8 cellular contexts compared by ENCODE assay signal in genomic region chr21:32770514-32771133, GRCh38. TPM values are rescaled to one million over a fixed set of nuclear protein-coding genes. Genes with fewer than 3 reads are reported as not detected.
A peak's percentile ranks its signal among the peaks of the same experiment; 100 is the strongest.
DNase-seq lines count a peak whose midpoint lies in the region; ATAC-seq, FAIRE-seq and TF ChIP-seq lines count a peak whose summit lies in the region.

No MANE protein-coding gene starts in this region.

- peak overlapping the region; percentile 82 for H3K4me3 ChIP-seq in CD8-positive, alpha-beta T cell (ENCODE audit: low read depth, low read length)
- H3K4me3 ChIP-seq in Peyer's patch (peak overlapping the region; percentile 72 to 92 (median 86)), duodenal mucosa (ENCODE audit: low read depth in 1 of 2, low read length in 2 of 2) (peak overlapping the region; percentile 90 to 95), mucosa of rectum (ENCODE audit: low read length in 2 of 2) (peak overlapping the region; percentile 76 to 93)

- FAIRE-seq in H54 (lab: Jason Lieb, UNC) = no peak

- no peak for TF ChIP-seq CTCF in CD8-positive, alpha-beta T cell (IDR thresholded peaks at IDR 0.05)
- no peak for TF ChIP-seq CTCF in Peyer's patch (IDR thresholded peaks at IDR 0.05)
- no peak for TF ChIP-seq CTCF in GM13977 (IDR thresholded peaks at IDR 0.05; ENCODE audit: extremely low read depth, insufficient read depth, missing control alignments)

- peaks cover 69% of the 10 kb centered on the region for H3K4me1 Mint-ChIP-seq in CD8-positive, alpha-beta T cell (ENCODE audit: low read depth)

- H3K4me3 Mint-ChIP-seq in CD8-positive, alpha-beta T cell = peak overlapping the region; percentile 94

- peaks cover 45% of the 10 kb centered on the region for H3K4me1 ChIP-seq in CD8-positive, alpha-beta T cell (ENCODE audit: insufficient read depth, low read length)
- peaks cover 0 to 28% (median 4%) of the 10 kb centered on the region in 4 donors for H3K4me1 ChIP-seq in Peyer's patch
- peaks cover 29 to 38% of the 10 kb centered on the region in 2 donors for H3K4me1 ChIP-seq in duodenal mucosa (ENCODE audit: control insufficient read depth in 1 of 2, insufficient read depth in 2 of 2, low read length in 2 of 2)
- peaks cover 3 to 14% of the 10 kb centered on the region in 2 donors for H3K4me1 ChIP-seq in mucosa of rectum (ENCODE audit: control insufficient read depth in 2 of 2, insufficient read depth in 2 of 2, low read length in 2 of 2)

- H3K27me3 Mint-ChIP-seq in CD8-positive, alpha-beta T cell (ENCODE audit: low read depth) = no peaks in the 10 kb centered on the region

- no peak for ATAC-seq in CD8-positive, alpha-beta T cell
- no peak for ATAC-seq in HG03520 (IDR thresholded peaks at IDR 0.05; ENCODE audit: unreplicated experiment)

- no peaks in the 10 kb centered on the region for H3K36me3 ChIP-seq in CD8-positive, alpha-beta T cell (ENCODE audit: insufficient read depth, low read length)
- peaks cover 0 to 13% (median 0%) of the 10 kb centered on the region in 3 donors for H3K36me3 ChIP-seq in Peyer's patch
- peaks cover 12 to 15% of the 10 kb centered on the region in 2 donors for H3K36me3 ChIP-seq in duodenal mucosa (ENCODE audit: control insufficient read depth in 1 of 2, insufficient read depth in 2 of 2, low read length in 2 of 2)
- peaks cover 0 to 13% of the 10 kb centered on the region in 2 donors for H3K36me3 ChIP-seq in mucosa of rectum (ENCODE audit: control insufficient read depth in 2 of 2, insufficient read depth in 2 of 2, low read length in 2 of 2)

- no peak for TF ChIP-seq POLR2A in H54 (IDR thresholded peaks at IDR 0.05; ENCODE audit: low read depth, low read length)
- no peak for TF ChIP-seq POLR2A in Peyer's patch (IDR thresholded peaks at IDR 0.05)

- H3K27ac ChIP-seq in CD8-positive, alpha-beta T cell (ENCODE audit: low read depth, low read length) = peak overlapping the region; percentile 69
- H3K27ac ChIP-seq in Peyer's patch (peak overlapping the region; percentile 85 to 93 (median 90)), duodenal mucosa (ENCODE audit: low read depth, low read length) (peak overlapping the region; percentile 76), mucosa of rectum (ENCODE audit: low read depth in 2 of 2, low read length in 2 of 2) (peak overlapping the region; percentile 89 to 92)

- in situ Hi-C loops in GM13977 (cut with MboI; ENCODE audit: low pct_unique_long_range_greater_than_20kb, low sequenced_read_pairs, unreplicated experiment) = no loop called here

- H3K27ac Mint-ChIP-seq in CD8-positive, alpha-beta T cell = peak overlapping the region; percentile 87

- CTCF ChIA-PET in CD8-positive, alpha-beta T cell (lab: Charles Lee) = interaction anchor here (1.0 to 1.9 kb wide), 6 partner anchors 13 to 118 kb away, joined by 3 to 5 read pairs (median 4); no protein-coding TSS in a partner anchor

- intact Hi-C loops in CD8-positive, alpha-beta T cell (cut with DNase I, micrococcal nuclease) = loop anchor here (1.0 to 10.0 kb wide), 7 partner anchors 162 to 1847 kb away; partner anchors contain the start of genes CRYZL1 (in 1 of the 2), EVA1C (in 1 of the 2), ITSN1 (in 1 of the 2) and MIS18A (in 1 of the 2)

- no peaks in the 10 kb centered on the region for H3K9me3 ChIP-seq in CD8-positive, alpha-beta T cell (ENCODE audit: low read length)
- H3K9me3 ChIP-seq in Peyer's patch (no peaks in the 10 kb centered on the region), duodenal mucosa (ENCODE audit: control insufficient read depth in 1 of 2, low read length in 2 of 2) (no peaks in the 10 kb centered on the region), mucosa of rectum (ENCODE audit: control insufficient read depth in 2 of 2, low read length in 2 of 2) (no peaks in the 10 kb centered on the region)

- no peak for DNase-seq in CD8-positive, alpha-beta T cell
- DNase-seq in H54 (ENCODE audit: insufficient read length, low spot score) (peak; percentile 12), Peyer's patch (no peak), middle frontal gyrus (ENCODE audit: extremely low spot score, low spot score) (no peak), GM13977 (ENCODE audit: low spot score) (no peak)

- H3K9me3 Mint-ChIP-seq in CD8-positive, alpha-beta T cell = no peaks in the 10 kb centered on the region

- H3K27me3 ChIP-seq in CD8-positive, alpha-beta T cell (ENCODE audit: insufficient read depth, low read length) = no peaks in the 10 kb centered on the region
- no peaks in the 10 kb centered on the region for H3K27me3 ChIP-seq in Peyer's patch
- H3K27me3 ChIP-seq in duodenal mucosa (ENCODE audit: control insufficient read depth in 1 of 2, insufficient read depth in 2 of 2, low read length in 2 of 2) = no peaks in the 10 kb centered on the region
- no peaks in the 10 kb centered on the region for H3K27me3 ChIP-seq in mucosa of rectum (ENCODE audit: control insufficient read depth in 2 of 2, insufficient read depth in 2 of 2, low read length in 2 of 2)

- peaks cover 37% of the 10 kb centered on the region for H3K36me3 Mint-ChIP-seq in CD8-positive, alpha-beta T cell

- H3K9ac ChIP-seq in duodenal mucosa (ENCODE audit: low read depth in 1 of 2, low read length in 2 of 2) = peak overlapping the region; percentile 91 to 92
- H3K9ac ChIP-seq in mucosa of rectum (ENCODE audit: low read depth in 1 of 2, low read length in 2 of 2) = peak overlapping the region; percentile 69 to 82

- POLR2A ChIA-PET in CD8-positive, alpha-beta T cell (lab: Charles Lee) = interaction anchor here (0.9 to 3.4 kb wide), 5 partner anchors 10 to 772 kb away, joined by 4 to 36 read pairs (median 10); partner anchors contain the start of genes CFAP298, GART and SON

RNA-seq across cellular contexts. Expression of gene PAXBP1, which starts 0.9 kb away (rescaled TPM):
- 10 to 100 TPM; 50.9 to 62.1 TPM for total RNA-seq in CD8-positive, alpha-beta T cell
- total RNA-seq in Peyer's patch = 100 to 1,000 TPM in 1 of 4 donors, 10 to 100 TPM in 3; 49.7 to 139 (median 76.5) TPM

RNA-seq across cellular contexts. Expression of gene SYNJ1, which starts 42.8 kb away (rescaled TPM):
- total RNA-seq in CD8-positive, alpha-beta T cell = 10 to 100 TPM; 10.5 to 10.7 TPM
- total RNA-seq in Peyer's patch = 10 to 100 TPM; 13.5 to 45.4 (median 16.1) TPM
